19 cellular contexts compared by ENCODE assay signal in the genomic region with DNA sequence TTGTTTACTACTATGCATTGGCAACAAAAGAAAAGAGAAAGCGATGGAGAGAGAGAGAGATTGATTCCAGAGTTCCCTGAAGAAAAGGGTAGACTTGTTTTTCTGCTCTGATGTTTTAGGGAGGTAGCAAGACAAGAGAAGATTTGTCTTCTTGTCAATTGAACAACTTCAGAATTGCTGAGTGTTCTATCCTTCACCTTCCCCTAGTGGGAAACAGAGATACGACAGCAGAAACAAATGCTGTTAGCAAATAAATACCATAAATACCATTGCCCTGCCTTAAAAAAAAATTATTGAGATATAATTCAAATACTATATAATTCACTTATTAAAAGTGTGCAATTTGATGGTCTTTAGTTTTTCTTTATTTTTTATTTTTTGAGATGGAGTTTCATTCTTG. TPM values are rescaled to one million over a fixed set of nuclear protein-coding genes. Genes with fewer than 3 reads are reported as not detected.
DNase-seq lines count a peak whose midpoint lies in the region; ATAC-seq, FAIRE-seq and TF ChIP-seq lines count a peak whose summit lies in the region.
"Had no signal": no experiment of that assay in that cellular context is flagged by ENCODE, and none has a peak within 500 bp of the region (broad histone marks: within the 10 kb centered on the region; RNA-seq: fewer than 3 reads in every experiment).

No MANE protein-coding gene starts in this region.

- H3K4me2 ChIP-seq in A549 (no peak overlapping the region), GM23338 (no peak overlapping the region)
- H3K4me2 ChIP-seq: BLaER1 had no signal

- no peak for TF ChIP-seq RAD21 in A549 (conservative IDR thresholded peaks at IDR 0.05 in 1 of 2, IDR thresholded peaks at IDR 0.05 in 1 of 2)

- 72% methylated on average over 2 of the region's 2 CpGs for WGBS in A549 (ENCODE audit: missing lambda C conversion rate)
- 83 to 89% (median 86%) methylated on average over 2 of the region's 2 CpGs for WGBS in stomach, 5 donors

- H3K4me3 ChIP-seq in A549 = no peak overlapping the region
- no peak overlapping the region for H3K4me3 ChIP-seq in GM23338
- H3K4me3 ChIP-seq in brain microvascular endothelial cell (ENCODE audit: low read depth, low read length) = no peak overlapping the region
- H3K4me3 ChIP-seq in fibroblast of villous mesenchyme (ENCODE audit: low read depth, low read length) = no peak overlapping the region
- H3K4me3 ChIP-seq in stomach = no peak overlapping the region
- H3K4me3 ChIP-seq: BLaER1, MG63 had no signal

- CTCF ChIA-PET in A549 (lab: Yijun Ruan, JAX) = no interaction called here

- TF ChIP-seq POLR2A in A549 (IDR thresholded peaks at IDR 0.05; ENCODE audit: low read length) (no peak), stomach (IDR thresholded peaks at IDR 0.05) (no peak)

- no peak for FAIRE-seq in A549 (lab: Jason Lieb, UNC)
- FAIRE-seq: HTR-8/SVneo, RCC 7860 had no signal

- POLR2A ChIA-PET in A549 (lab: Yijun Ruan, JAX) = no interaction called here

- H4K20me1 ChIP-seq in GM23338 (replicated peaks; ENCODE audit: insufficient read depth) = no peaks in the 10 kb centered on the region
- H4K20me1 ChIP-seq: BLaER1 had no signal

- H3K27me3 ChIP-seq in GM23338 (ENCODE audit: insufficient read depth) = no peaks in the 10 kb centered on the region
- H3K27me3 ChIP-seq in brain microvascular endothelial cell (replicated peaks) = no peaks in the 10 kb centered on the region
- H3K27me3 ChIP-seq in stomach = no peaks in the 10 kb centered on the region
- H3K27me3 ChIP-seq: BLaER1, MG63 had no signal

- no peaks in the 10 kb centered on the region for H3F3A ChIP-seq in GM23338 (replicated peaks; ENCODE audit: low read depth)

- in situ Hi-C loops in brain microvascular endothelial cell (cut with HindIII; ENCODE audit: low pct_ligation_motif_present, low sequenced_read_pairs) = no loop called here

- H3K36me3 ChIP-seq in GM23338 (ENCODE audit: insufficient read depth) (no peaks in the 10 kb centered on the region), brain microvascular endothelial cell (replicated peaks) (no peaks in the 10 kb centered on the region), stomach (no peaks in the 10 kb centered on the region)
- H3K36me3 ChIP-seq: BLaER1, MG63 had no signal

- no peak overlapping the region for H2AFZ ChIP-seq in GM23338

- H3K4me1 ChIP-seq in A549 = peaks cover 3% of the 10 kb centered on the region
- H3K4me1 ChIP-seq in GM23338 (ENCODE audit: insufficient read depth) = no peaks in the 10 kb centered on the region
- no peaks in the 10 kb centered on the region for H3K4me1 ChIP-seq in stomach
- H3K4me1 ChIP-seq: BLaER1 had no signal

- H3K9me3 Mint-ChIP-seq in GM23338 = no peaks in the 10 kb centered on the region

- ATAC-seq in A549 (peak in 1 of 2 experiments; percentile 42; a peak in 1 of 6 replicates), GM23338 (no peak)
- ATAC-seq: Right ventricle myocardium inferior had no signal

- H3K36me3 Mint-ChIP-seq in GM23338 (ENCODE audit: low read depth) = no peaks in the 10 kb centered on the region
- H3K36me3 Mint-ChIP-seq: CD4-positive, alpha-beta memory T cell had no signal

- peaks cover 2% of the 10 kb centered on the region; the same call in 2 of the 3 replicates for H3K4me1 Mint-ChIP-seq in GM23338
- H3K4me1 Mint-ChIP-seq: CD4-positive, alpha-beta memory T cell had no signal

- intact Hi-C loops in stomach (cut with DNase I; ENCODE audit: low total_unique reads) = no loop called here

- TF ChIP-seq CTCF in A549 (IDR thresholded peaks at IDR 0.05) (no peak), GM23338 (conservative IDR thresholded peaks at IDR 0.05; ENCODE audit: low read depth in 2 of 2) (peak in 1 of 2 experiments; percentile 37; a peak in 3 of 4 replicates), brain microvascular endothelial cell (IDR thresholded peaks at IDR 0.05; ENCODE audit: low read depth, low read length, missing control alignments) (peak; percentile 21), fibroblast of villous mesenchyme (IDR thresholded peaks at IDR 0.05; ENCODE audit: insufficient read depth, low read depth, low read length) (peak; percentile 20), stomach (IDR thresholded peaks at IDR 0.05) (no peak)

- TF ChIP-seq EP300 in A549 (IDR thresholded peaks at IDR 0.05) (no peak), stomach (IDR thresholded peaks at IDR 0.05) (no peak)

- H3K27ac Mint-ChIP-seq in GM23338 = no peak overlapping the region
- H3K27ac Mint-ChIP-seq: CD4-positive, alpha-beta memory T cell had no signal

- DNase-seq in A549 (ENCODE audit: low read depth in 1 of 2, low spot score in 1 of 2) (no peak), GM23338 (ENCODE audit: low spot score) (peak; percentile 32), brain microvascular endothelial cell (no peak), fibroblast of villous mesenchyme (ENCODE audit: low read depth) (no peak), OCI-M1 (lab: John Stamatoyannopoulos, UW) (no peak), NCI-H2171 treated with DMSO at 0.1 percent for 48 hours (lab: John Stamatoyannopoulos, UW) (no peak), stomach (no peak)
- no peak for DNase-seq in activated naive CD4-positive, alpha-beta T cell treated with Interleukin-2 at 50 U/mL for 16 hours
- DNase-seq: Calu3; CD4-positive, alpha-beta memory T cell; H7; Kasumi-1; MG63; NCI-H1092 treated with DMSO at 0.1 percent for 48 hours; NCI-H2081 had no signal

- H3K27ac ChIP-seq in A549 (no peak overlapping the region), GM23338 (ENCODE audit: low read depth) (no peak overlapping the region), brain microvascular endothelial cell (no peak overlapping the region), stomach (no peak overlapping the region)
- H3K27ac ChIP-seq: BLaER1 had no signal

- H3K9me3 ChIP-seq in A549 (no peaks in the 10 kb centered on the region), stomach (no peaks in the 10 kb centered on the region)
- H3K9me3 ChIP-seq: BLaER1, MG63 had no signal

- H3K79me2 ChIP-seq in GM23338 (replicated peaks; ENCODE audit: insufficient read depth) = no peaks in the 10 kb centered on the region

- H3K4me3 Mint-ChIP-seq in GM23338 = no peak overlapping the region
- H3K4me3 Mint-ChIP-seq: CD4-positive, alpha-beta memory T cell had no signal

- H3K9me2 ChIP-seq in GM23338 (ENCODE audit: insufficient read depth) = 0 out of 2 replicates have a peak, but pooled peaks cover 3% of the 10 kb centered on the region

- H3K27me3 Mint-ChIP-seq in GM23338 (ENCODE audit: insufficient read depth, low read depth, poor library complexity) = peaks cover 3% of the 10 kb centered on the region

TF ChIP-seq in A549, 52 proteins besides CTCF, POLR2A, EP300 and RAD21:
- peak; percentile 34 for TF ChIP-seq MAFK (IDR thresholded peaks at IDR 0.05; ENCODE audit: partially characterized antibody)
- TF ChIP-seq, protein P1, sequence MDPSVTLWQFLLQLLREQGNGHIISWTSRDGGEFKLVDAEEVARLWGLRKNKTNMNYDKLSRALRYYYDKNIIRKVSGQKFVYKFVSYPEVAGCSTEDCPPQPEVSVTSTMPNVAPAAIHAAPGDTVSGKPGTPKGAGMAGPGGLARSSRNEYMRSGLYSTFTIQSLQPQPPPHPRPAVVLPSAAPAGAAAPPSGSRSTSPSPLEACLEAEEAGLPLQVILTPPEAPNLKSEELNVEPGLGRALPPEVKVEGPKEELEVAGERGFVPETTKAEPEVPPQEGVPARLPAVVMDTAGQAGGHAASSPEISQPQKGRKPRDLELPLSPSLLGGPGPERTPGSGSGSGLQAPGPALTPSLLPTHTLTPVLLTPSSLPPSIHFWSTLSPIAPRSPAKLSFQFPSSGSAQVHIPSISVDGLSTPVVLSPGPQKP (IDR thresholded peaks at IDR 0.05; ENCODE audit: low read depth, low read length) = no peak
- TF ChIP-seq KDM5A (IDR thresholded peaks at IDR 0.05) = no peak

TF ChIP-seq in GM23338, 12 proteins besides CTCF, POLR2A, EP300 and RAD21:
- TF ChIP-seq CREB1 (CRISPR knock-in tag; IDR thresholded peaks at IDR 0.05; ENCODE audit: low read depth) = no peak
- no peak for TF ChIP-seq NANOG (IDR thresholded peaks at IDR 0.05; ENCODE audit: borderline replicate concordance)

RNA-seq across cellular contexts. Expression of a gene that starts 19.9 kb away (rescaled TPM):
- 2.6 and 3.9 TPM in 2 replicates for polyA plus RNA-seq in A549 (2011; rRNA removed)
- 0.50 and 1.0 TPM in 2 replicates for polyA plus RNA-seq in A549 (2012; cell fraction: cytosol; rRNA removed)
- polyA plus RNA-seq in A549 (2012; cell fraction: nucleus; rRNA removed) = 1.3 and 1.6 TPM in 2 replicates
- polyA plus RNA-seq in A549 (2017; fragmentation: RNase III; extraction: RNeasy Plus Mini Kit Qiagen cat#74134 plus additional on column Dnase treatment) = 1.9 to 2.4 TPM (median 2.0 TPM) in 3 replicates
- polyA minus RNA-seq in A549 (2011; rRNA and poly(A)+ RNA removed) = 15.7 and 16.0 TPM in 2 replicates
- 4.0 and 10.7 TPM in 2 replicates for total RNA-seq in GM23338 (2014; rRNA removed; shearing (Covaris generic))
- 0.89 and 1.9 TPM in 2 replicates for polyA plus RNA-seq in GM23338 (2016; fragmentation: Nextera tagmentation; extraction: Ambion mirVana)
- total RNA-seq in fibroblast of villous mesenchyme = 13.9 and 21.2 TPM in 2 replicates
- 10 to 100 TPM in 1 of 5 donors, 1 to 10 TPM in 2, under 1 TPM in 2; under 0.01 to 51.0 (median 5.2) TPM for total RNA-seq in stomach
- 1 to 10 TPM in 1 of 3 donors, under 1 TPM in 2; 0.75 to 1.2 (median 0.76) TPM for polyA plus RNA-seq in stomach

RNA-seq across cellular contexts. Expression of a gene that starts 26.2 kb away (rescaled TPM):
- 13.2 and 17.7 TPM in 2 replicates for polyA plus RNA-seq in A549 (2011; rRNA removed)
- 3.0 and 3.1 TPM in 2 replicates for polyA plus RNA-seq in A549 (2012; cell fraction: cytosol; rRNA removed)
- polyA plus RNA-seq in A549 (2012; cell fraction: nucleus; rRNA removed) = 9.1 and 12.3 TPM in 2 replicates
- 9.9 to 14.2 TPM (median 13.2 TPM) in 3 replicates for polyA plus RNA-seq in A549 (2017; fragmentation: RNase III; extraction: RNeasy Plus Mini Kit Qiagen cat#74134 plus additional on column Dnase treatment)
- polyA minus RNA-seq in A549 (2011; rRNA and poly(A)+ RNA removed) = 10.7 and 10.8 TPM in 2 replicates
- 30.2 and 56.3 TPM in 2 replicates for total RNA-seq in GM23338 (2014; rRNA removed; shearing (Covaris generic))
- 44.2 and 68.3 TPM in 2 replicates for polyA plus RNA-seq in GM23338 (2016; fragmentation: Nextera tagmentation; extraction: Ambion mirVana)
- total RNA-seq in fibroblast of villous mesenchyme = 8.7 and 13.0 TPM in 2 replicates
- 10 to 100 TPM in 1 of 5 donors, 1 to 10 TPM in 3, under 1 TPM in 1; 0.29 to 19.8 (median 4.6) TPM for total RNA-seq in stomach
- 1 to 10 TPM in 1 of 3 donors, under 1 TPM in 1, not detected in 1; 1.00 to 1.0 TPM for polyA plus RNA-seq in stomach
- polyA plus RNA-seq: CD4-positive, alpha-beta memory T cell had no signal

Comparison
In these comparisons a context has a peak if more than half of its experiments do, and no peak if none do; other contexts are left out.
1. CTCF ChIP-seq: peak in brain microvascular endothelial cell (single experiment) and fibroblast of villous mesenchyme (single experiment); none in A549 (single experiment) and stomach (0 of 7).